ENCODE assay signal across 14 cellular contexts in genomic region chr14:100131181-100131580, GRCh38. TPM values are rescaled to one million over a fixed set of nuclear protein-coding genes. Genes with fewer than 3 reads are reported as not detected.
A peak's percentile ranks its signal among the peaks of the same experiment; 100 is the strongest.
DNase-seq lines count a peak whose midpoint lies in the region; FAIRE-seq and TF ChIP-seq lines count a peak whose summit lies in the region.
"Had no signal": no experiment of that assay in that cellular context is flagged by ENCODE, and none has a peak within 500 bp of the region (broad histone marks: within the 10 kb centered on the region; RNA-seq: fewer than 3 reads in every experiment).

No MANE protein-coding gene starts in this region.

- H3K4me3 ChIP-seq in small intestine (ENCODE audit: low read depth in 1 of 2, low read length in 2 of 2): no peak overlapping the region
- H3K4me3 ChIP-seq: Peyer's patch had no signal

- H3K9me3 Mint-ChIP-seq in endothelial cell (ENCODE audit: unreplicated experiment): no peaks in the 10 kb centered on the region

- WGBS in small intestine, 3 donors: 22 to 59% (median 42%) methylated on average over 6 of the region's 6 CpGs

- peak overlapping the region; percentile 79 for H3K4me3 Mint-ChIP-seq in endothelial cell (ENCODE audit: unreplicated experiment)

- no peak overlapping the region for H3K27ac Mint-ChIP-seq in endothelial cell (ENCODE audit: unreplicated experiment)

- H3K9me3 ChIP-seq in small intestine (ENCODE audit: control insufficient read depth, low read depth): no peaks in the 10 kb centered on the region
- H3K9me3 ChIP-seq: Peyer's patch had no signal

- H3K36me3 ChIP-seq in small intestine (ENCODE audit: control insufficient read depth in 2 of 2, insufficient read depth in 2 of 2, low read length in 2 of 2): peaks cover 0 to 7% of the 10 kb centered on the region in 2 donors

- no peaks in the 10 kb centered on the region for H3K27me3 ChIP-seq in small intestine (ENCODE audit: control insufficient read depth in 2 of 2, insufficient read depth in 2 of 2, low read length in 2 of 2)
- H3K27me3 ChIP-seq: Peyer's patch had no signal

- DNase-seq in NCI-H345 (lab: John Stamatoyannopoulos, UW) (peak; percentile 35), NCI-H345 treated with DMSO at 0.1 percent for 48 hours (lab: John Stamatoyannopoulos, UW; ENCODE audit: unreplicated experiment) (no peak), NCI-H69 (lab: John Stamatoyannopoulos, UW) (peak; percentile 92), endothelial cell (ENCODE audit: low spot score) (no peak), small intestine (peak; percentile 59), hippocampal formation (lab: John Stamatoyannopoulos, UW) (no peak), HK-2 (ENCODE audit: unreplicated experiment) (no peak), AG08396 (ENCODE audit: low spot score) (no peak)
- DNase-seq: left ventricle myocardium superior; NCI-H2171 treated with DMSO at 0.1 percent for 48 hours; Peyer's patch; stimulated activated naive CD4-positive, alpha-beta T cell; T1000 had no signal

- no peak overlapping the region for H3K27ac ChIP-seq in small intestine (ENCODE audit: low read depth in 1 of 2, low read length in 1 of 2)
- H3K27ac ChIP-seq: Peyer's patch had no signal

- H3K27me3 Mint-ChIP-seq in endothelial cell (ENCODE audit: unreplicated experiment): peaks cover 11% of the 10 kb centered on the region

- TF ChIP-seq CTCF in endothelial cell (IDR thresholded peaks at IDR 0.05; ENCODE audit: unreplicated experiment): no peak

- H3K4me1 ChIP-seq in small intestine (ENCODE audit: control insufficient read depth in 2 of 2, insufficient read depth in 1 of 2, low read depth in 1 of 2, low read length in 1 of 2): no peaks in the 10 kb centered on the region
- H3K4me1 ChIP-seq: Peyer's patch had no signal

- peaks cover 27% of the 10 kb centered on the region for H3K36me3 Mint-ChIP-seq in endothelial cell (ENCODE audit: low read depth, unreplicated experiment)

- H3K4me1 Mint-ChIP-seq in endothelial cell (ENCODE audit: unreplicated experiment): peaks cover 11% of the 10 kb centered on the region

- FAIRE-seq in small intestine (lab: Jason Lieb, UNC): no peak

RNA-seq across cellular contexts. Expression of gene DEGS2, which starts 28.3 kb away (rescaled TPM):
- not detected for total RNA-seq in endothelial cell (ENCODE audit: unreplicated experiment)
- 10 to 100 TPM; 16.1 to 47.0 (median 19.7) TPM for polyA plus RNA-seq in small intestine
- total RNA-seq: A673, left ventricle myocardium superior had no signal

Comparison
In these comparisons a context has a peak if more than half of its experiments do, and no peak if none do; other contexts are left out.
1. DNase-seq: peak in NCI-H345 (single experiment), NCI-H69 (single experiment) and small intestine (single experiment); none in NCI-H345 treated with DMSO at 0.1 percent for 48 hours (single experiment), endothelial cell (single experiment), hippocampal formation (0 of 2), HK-2 (single experiment) and AG08396 (single experiment).